8 cellular contexts compared by ENCODE assay signal in genomic region chr7:4610768-4611467, GRCh38.
DNase-seq lines count a peak whose midpoint lies in the region; ATAC-seq and TF ChIP-seq lines count a peak whose summit lies in the region.

No MANE protein-coding gene starts in this region.

- ATAC-seq in GM21786 (IDR thresholded peaks at IDR 0.05; ENCODE audit: unreplicated experiment): peak; percentile 52
- ATAC-seq in T-cell (replicated peaks in 1 of 4): peak; percentile 69 to 82 (median 78)
- no peak for ATAC-seq in GM21360 (IDR thresholded peaks at IDR 0.05; ENCODE audit: unreplicated experiment)

- no peaks in the 10 kb centered on the region for H3K9me3 Mint-ChIP-seq in T-cell

- POLR2A ChIA-PET in T-cell (lab: Charles Lee): no interaction called here

- CTCF ChIA-PET in T-cell (lab: Charles Lee): interaction anchor here (0.7 to 1.2 kb wide), 4 partner anchors 31 to 144 kb away, joined by 3 to 4 read pairs (median 3); no protein-coding TSS in a partner anchor

- peak; percentile 71 for TF ChIP-seq CTCF in astrocyte of the spinal cord (IDR thresholded peaks at IDR 0.05; ENCODE audit: low read depth, low read length)

- no peaks in the 10 kb centered on the region for H3K27me3 Mint-ChIP-seq in T-cell

- H3K4me3 ChIP-seq in astrocyte of the spinal cord (ENCODE audit: low read depth, low read length): no peak overlapping the region

- no peak overlapping the region for H3K27ac Mint-ChIP-seq in T-cell

- H3K4me1 Mint-ChIP-seq in T-cell: peaks cover 12 to 14% (median 13%) of the 10 kb centered on the region in 3 donors

- DNase-seq in DMS53 (lab: John Stamatoyannopoulos, UW): peak; percentile 73
- DNase-seq in NCI-H1092 (lab: John Stamatoyannopoulos, UW): peak; percentile 56
- DNase-seq in T-cell: peak; percentile 7 to 62 (median 42)
- peak; percentile 72 for DNase-seq in astrocyte of the spinal cord (ENCODE audit: low read depth, low spot score)
- DNase-seq in iPS DF 19.7 (ENCODE audit: low read depth, low spot score): peak; percentile 15
- DNase-seq in stimulated activated CD4-positive, alpha-beta T cell treated with anti-CD3 and anti-CD28 coated beads, Interleukin-12 subunit alpha, Interleukin-12 subunit beta, amount 100 ng/mL, for 48 hours (ENCODE audit: low read depth in 2 of 3, low spot score in 1 of 3): peak; percentile 4 to 55 (median 12)

- in situ Hi-C loops in astrocyte of the spinal cord (cut with HindIII; ENCODE audit: low sequenced_read_pairs): no loop called here

- no peak overlapping the region for H3K4me3 Mint-ChIP-seq in T-cell

- H3K36me3 Mint-ChIP-seq in T-cell: no peaks in the 10 kb centered on the region

Comparison
In these comparisons a context has a peak if more than half of its experiments do, and no peak if none do; other contexts are left out.
1. DNase-seq: peak in every context shown above with its lines; median percentile 73 in DMS53; 72 in astrocyte of the spinal cord; 56 in NCI-H1092; 42 in T-cell; 15 in iPS DF 19.7; 12 in stimulated activated CD4-positive, alpha-beta T cell treated with anti-CD3 and anti-CD28 coated beads, Interleukin-12 subunit alpha, Interleukin-12 subunit beta, amount 100 ng/mL, for 48 hours.